ENCODE assay signal across 8 cellular contexts in genomic region chr1:109113787-109114568, GRCh38. TPM values are rescaled to one million over a fixed set of nuclear protein-coding genes. Genes with fewer than 3 reads are reported as not detected.
DNase-seq lines count a peak whose midpoint lies in the region; ATAC-seq and TF ChIP-seq lines count a peak whose summit lies in the region.

A gene with protein sequence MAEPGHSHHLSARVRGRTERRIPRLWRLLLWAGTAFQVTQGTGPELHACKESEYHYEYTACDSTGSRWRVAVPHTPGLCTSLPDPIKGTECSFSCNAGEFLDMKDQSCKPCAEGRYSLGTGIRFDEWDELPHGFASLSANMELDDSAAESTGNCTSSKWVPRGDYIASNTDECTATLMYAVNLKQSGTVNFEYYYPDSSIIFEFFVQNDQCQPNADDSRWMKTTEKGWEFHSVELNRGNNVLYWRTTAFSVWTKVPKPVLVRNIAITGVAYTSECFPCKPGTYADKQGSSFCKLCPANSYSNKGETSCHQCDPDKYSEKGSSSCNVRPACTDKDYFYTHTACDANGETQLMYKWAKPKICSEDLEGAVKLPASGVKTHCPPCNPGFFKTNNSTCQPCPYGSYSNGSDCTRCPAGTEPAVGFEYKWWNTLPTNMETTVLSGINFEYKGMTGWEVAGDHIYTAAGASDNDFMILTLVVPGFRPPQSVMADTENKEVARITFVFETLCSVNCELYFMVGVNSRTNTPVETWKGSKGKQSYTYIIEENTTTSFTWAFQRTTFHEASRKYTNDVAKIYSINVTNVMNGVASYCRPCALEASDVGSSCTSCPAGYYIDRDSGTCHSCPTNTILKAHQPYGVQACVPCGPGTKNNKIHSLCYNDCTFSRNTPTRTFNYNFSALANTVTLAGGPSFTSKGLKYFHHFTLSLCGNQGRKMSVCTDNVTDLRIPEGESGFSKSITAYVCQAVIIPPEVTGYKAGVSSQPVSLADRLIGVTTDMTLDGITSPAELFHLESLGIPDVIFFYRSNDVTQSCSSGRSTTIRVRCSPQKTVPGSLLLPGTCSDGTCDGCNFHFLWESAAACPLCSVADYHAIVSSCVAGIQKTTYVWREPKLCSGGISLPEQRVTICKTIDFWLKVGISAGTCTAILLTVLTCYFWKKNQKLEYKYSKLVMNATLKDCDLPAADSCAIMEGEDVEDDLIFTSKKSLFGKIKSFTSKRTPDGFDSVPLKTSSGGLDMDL (plus strand): TSS chr1:109114115. CDS start chr1:109114184, 69 bp downstream.

- ATAC-seq in GM18907 (IDR thresholded peaks at IDR 0.05; ENCODE audit: unreplicated experiment) (peak; percentile 67), HG03025 (IDR thresholded peaks at IDR 0.05; ENCODE audit: low FRiP score, unreplicated experiment) (no peak)

- H3K9me3 ChIP-seq in HUES64 (ENCODE audit: insufficient read depth, low read depth, low read length), result no peaks in the 10 kb centered on the region
- H3K9me3 ChIP-seq in ascending aorta, result no peaks in the 10 kb centered on the region
- H3K9me3 ChIP-seq in iPS-15b (ENCODE audit: control insufficient read depth, insufficient read depth, low read length), result no peaks in the 10 kb centered on the region
- no peaks in the 10 kb centered on the region for H3K9me3 ChIP-seq in skeletal muscle tissue (ENCODE audit: control insufficient read depth in 3 of 3, low read length in 3 of 3)

- intact Hi-C loops in ascending aorta (cut with DNase I), result loop anchor here (5.0 kb wide), 1 partner anchor 152 kb away; the partner anchor contains the start of gene CLCC1

- H3K36me3 ChIP-seq in HUES64 (ENCODE audit: insufficient read depth, low read length), result no peaks in the 10 kb centered on the region
- no peaks in the 10 kb centered on the region for H3K36me3 ChIP-seq in ascending aorta
- H3K36me3 ChIP-seq in iPS-15b (ENCODE audit: control insufficient read depth, insufficient read depth, low read length), result no peaks in the 10 kb centered on the region
- H3K36me3 ChIP-seq in skeletal muscle tissue (ENCODE audit: control insufficient read depth in 3 of 3, insufficient read depth in 3 of 3, low read length in 3 of 3), result no peaks in the 10 kb centered on the region

- WGBS in HUES64, result 2% methylated on average over 56 of the region's 56 CpGs

- H3K27me3 ChIP-seq in HUES64 (ENCODE audit: insufficient read depth, low read length) (peaks cover 68% of the 10 kb centered on the region), ascending aorta (peaks cover 6% of the 10 kb centered on the region), iPS-15b (ENCODE audit: control insufficient read depth, insufficient read depth, low read length) (peaks cover 60% of the 10 kb centered on the region), skeletal muscle tissue (ENCODE audit: control insufficient read depth in 3 of 3, insufficient read depth in 3 of 3, low read length in 3 of 3) (peaks cover 17 to 34% (median 32%) of the 10 kb centered on the region in 3 donors)

- DNase-seq in T-helper 2 cell (peak; percentile 72 to 94 (median 90)), ascending aorta (ENCODE audit: low spot score in 2 of 2) (peak in 1 of 2 donors; percentile 74), epidermal melanocyte (ENCODE audit: insufficient read length, low spot score) (no peak)

- H3K4me3 ChIP-seq in HUES64 (ENCODE audit: low read length), result peak within 1 kb of the TSS; percentile 48
- peak within 1 kb of the TSS; percentile 47 to 60 for H3K4me3 ChIP-seq in ascending aorta
- H3K4me3 ChIP-seq in iPS-15b (ENCODE audit: low read depth, low read length), result peak within 1 kb of the TSS; percentile 75
- H3K4me3 ChIP-seq in skeletal muscle tissue (ENCODE audit: low read length in 3 of 3), result peak within 1 kb of the TSS; percentile 45 to 63 (median 56)

- H3K9ac ChIP-seq in HUES64 (ENCODE audit: low read depth, low read length) (no peak within 1 kb of the TSS), iPS-15b (ENCODE audit: low read depth, low read length) (no peak within 1 kb of the TSS), skeletal muscle tissue (ENCODE audit: low read depth in 1 of 3, low read length in 3 of 3) (peak within 1 kb of the TSS in 2 of 3 donors; percentile 14 to 55)

- H3K4me1 ChIP-seq in HUES64 (ENCODE audit: insufficient read depth, low read length) (0 out of 2 replicates have a peak, but pooled peaks cover 4% of the 10 kb centered on the region), ascending aorta (peaks cover 5 to 8% of the 10 kb centered on the region in 2 donors), iPS-15b (ENCODE audit: control insufficient read depth, insufficient read depth, low read length) (no peaks in the 10 kb centered on the region), skeletal muscle tissue (ENCODE audit: control insufficient read depth in 3 of 3, insufficient read depth in 3 of 3, low read length in 3 of 3) (peaks cover 17 to 22% (median 21%) of the 10 kb centered on the region in 3 donors)

- H3K27ac ChIP-seq in HUES64 (ENCODE audit: low read depth, low read length), result no peak within 1 kb of the TSS
- H3K27ac ChIP-seq in ascending aorta, result no peak within 1 kb of the TSS
- H3K27ac ChIP-seq in skeletal muscle tissue (ENCODE audit: low read depth, low read length), result no peak within 1 kb of the TSS

- no peak for TF ChIP-seq CTCF in ascending aorta (IDR thresholded peaks at IDR 0.05)

RNA-seq across cellular contexts. Expression of the gene that starts here (rescaled TPM):
- 0.35 TPM for polyA plus RNA-seq in HUES64 (2013, experiment 1 of 2)
- polyA plus RNA-seq in HUES64 (2013, experiment 2 of 2), result 0.57 TPM
- total RNA-seq in ascending aorta (not detected), skeletal muscle tissue (under 0.01 TPM)

Comparison
In these comparisons a context has a peak if more than half of its experiments do, and no peak if none do; other contexts are left out.
1. H3K9ac ChIP-seq: peak in skeletal muscle tissue (2 of 3); none in HUES64 (single experiment) and iPS-15b (single experiment).
2. Peak in every context shown above with its lines, with median percentiles within 50 percentile points of each other: H3K4me3 ChIP-seq.